10 cellular contexts compared by ENCODE assay signal in genomic region chr10:70223728-70224127, GRCh38.
"Had no signal": no experiment of that assay in that cellular context is flagged by ENCODE, and none has a peak within 500 bp of the region (broad histone marks: within the 10 kb centered on the region; RNA-seq: fewer than 3 reads in every experiment).

No MANE protein-coding gene starts in this region.

- H3K9me3 Mint-ChIP-seq: neural crest cell; stimulated activated naive B cell treated with anti-CD40 and anti-IgM and Interleukin-4, amounts not matched to agents 10 μg/mL and 1 μg/mL and 100 μg/mL, for 72 hours had no signal

- DNase-seq: activated CD4-positive, alpha-beta T cell treated with anti-CD3 and anti-CD28 coated beads, Interleukin-2, amount 50 U/mL, for 1 hour; activated naive CD4-positive, alpha-beta T cell treated with anti-CD3 and anti-CD28 coated beads, Interleukin-2, amount 50 U/mL, for 16 hours; amniotic stem cell; caudate nucleus; gastrocnemius medialis; stimulated activated CD4-positive, alpha-beta T cell treated with anti-CD3 and anti-CD28 coated beads, Interleukin-2, amount 100 ng/mL, for 48 hours; stimulated activated naive B cell treated with anti-CD40 and anti-IgM and Interleukin-4, amounts not matched to agents 10 μg/mL and 1 μg/mL and 100 μg/mL, for 72 hours; thyroid gland had no signal

- H3K27ac Mint-ChIP-seq: stimulated activated naive B cell treated with anti-CD40 and anti-IgM and Interleukin-4, amounts not matched to agents 10 μg/mL and 1 μg/mL and 100 μg/mL, for 72 hours had no signal

- H3K27me3 Mint-ChIP-seq: stimulated activated naive B cell treated with anti-CD40 and anti-IgM and Interleukin-4, amounts not matched to agents 10 μg/mL and 1 μg/mL and 100 μg/mL, for 72 hours had no signal

- ATAC-seq: esophagus mucosa; gastrocnemius medialis; stimulated activated naive B cell treated with anti-CD40 and anti-IgM and Interleukin-4, amounts not matched to agents 10 μg/mL and 1 μg/mL and 100 μg/mL, for 72 hours had no signal

- H3K4me3 Mint-ChIP-seq: neural crest cell; stimulated activated naive B cell treated with anti-CD40 and anti-IgM and Interleukin-4, amounts not matched to agents 10 μg/mL and 1 μg/mL and 100 μg/mL, for 72 hours had no signal
